In the genomic region with DNA sequence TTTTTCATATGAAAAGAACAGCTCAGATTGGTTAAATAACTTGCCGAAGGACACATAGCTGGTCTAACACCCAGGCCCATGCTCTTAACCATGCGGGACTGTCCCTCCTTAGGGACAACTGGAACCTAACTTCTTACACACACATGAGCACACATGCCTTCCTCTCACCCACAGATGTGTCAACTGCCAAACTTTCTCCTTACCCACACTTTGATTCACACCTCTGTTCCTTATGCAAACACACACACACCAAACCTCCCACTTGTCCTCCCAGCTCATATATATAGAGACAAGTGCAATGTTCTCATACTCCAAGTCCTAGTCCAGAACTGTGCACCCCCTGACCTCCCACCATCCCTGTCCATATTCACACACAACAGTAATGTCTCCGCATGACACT, we compare ENCODE assay signal across 1 cellular context.
TF ChIP-seq lines count a peak whose summit lies in the region.

No MANE protein-coding gene starts in this region.

TF ChIP-seq in H1, 55 proteins besides CTCF, POLR2A, EP300 and RAD21:
- no peak for TF ChIP-seq RXRA (IDR thresholded peaks at IDR 0.05; ENCODE audit: insufficient read depth, low read depth, low read length)
- TF ChIP-seq JUND (IDR thresholded peaks at IDR 0.05; ENCODE audit: low read length), result no peak
- TF ChIP-seq, protein P1, sequence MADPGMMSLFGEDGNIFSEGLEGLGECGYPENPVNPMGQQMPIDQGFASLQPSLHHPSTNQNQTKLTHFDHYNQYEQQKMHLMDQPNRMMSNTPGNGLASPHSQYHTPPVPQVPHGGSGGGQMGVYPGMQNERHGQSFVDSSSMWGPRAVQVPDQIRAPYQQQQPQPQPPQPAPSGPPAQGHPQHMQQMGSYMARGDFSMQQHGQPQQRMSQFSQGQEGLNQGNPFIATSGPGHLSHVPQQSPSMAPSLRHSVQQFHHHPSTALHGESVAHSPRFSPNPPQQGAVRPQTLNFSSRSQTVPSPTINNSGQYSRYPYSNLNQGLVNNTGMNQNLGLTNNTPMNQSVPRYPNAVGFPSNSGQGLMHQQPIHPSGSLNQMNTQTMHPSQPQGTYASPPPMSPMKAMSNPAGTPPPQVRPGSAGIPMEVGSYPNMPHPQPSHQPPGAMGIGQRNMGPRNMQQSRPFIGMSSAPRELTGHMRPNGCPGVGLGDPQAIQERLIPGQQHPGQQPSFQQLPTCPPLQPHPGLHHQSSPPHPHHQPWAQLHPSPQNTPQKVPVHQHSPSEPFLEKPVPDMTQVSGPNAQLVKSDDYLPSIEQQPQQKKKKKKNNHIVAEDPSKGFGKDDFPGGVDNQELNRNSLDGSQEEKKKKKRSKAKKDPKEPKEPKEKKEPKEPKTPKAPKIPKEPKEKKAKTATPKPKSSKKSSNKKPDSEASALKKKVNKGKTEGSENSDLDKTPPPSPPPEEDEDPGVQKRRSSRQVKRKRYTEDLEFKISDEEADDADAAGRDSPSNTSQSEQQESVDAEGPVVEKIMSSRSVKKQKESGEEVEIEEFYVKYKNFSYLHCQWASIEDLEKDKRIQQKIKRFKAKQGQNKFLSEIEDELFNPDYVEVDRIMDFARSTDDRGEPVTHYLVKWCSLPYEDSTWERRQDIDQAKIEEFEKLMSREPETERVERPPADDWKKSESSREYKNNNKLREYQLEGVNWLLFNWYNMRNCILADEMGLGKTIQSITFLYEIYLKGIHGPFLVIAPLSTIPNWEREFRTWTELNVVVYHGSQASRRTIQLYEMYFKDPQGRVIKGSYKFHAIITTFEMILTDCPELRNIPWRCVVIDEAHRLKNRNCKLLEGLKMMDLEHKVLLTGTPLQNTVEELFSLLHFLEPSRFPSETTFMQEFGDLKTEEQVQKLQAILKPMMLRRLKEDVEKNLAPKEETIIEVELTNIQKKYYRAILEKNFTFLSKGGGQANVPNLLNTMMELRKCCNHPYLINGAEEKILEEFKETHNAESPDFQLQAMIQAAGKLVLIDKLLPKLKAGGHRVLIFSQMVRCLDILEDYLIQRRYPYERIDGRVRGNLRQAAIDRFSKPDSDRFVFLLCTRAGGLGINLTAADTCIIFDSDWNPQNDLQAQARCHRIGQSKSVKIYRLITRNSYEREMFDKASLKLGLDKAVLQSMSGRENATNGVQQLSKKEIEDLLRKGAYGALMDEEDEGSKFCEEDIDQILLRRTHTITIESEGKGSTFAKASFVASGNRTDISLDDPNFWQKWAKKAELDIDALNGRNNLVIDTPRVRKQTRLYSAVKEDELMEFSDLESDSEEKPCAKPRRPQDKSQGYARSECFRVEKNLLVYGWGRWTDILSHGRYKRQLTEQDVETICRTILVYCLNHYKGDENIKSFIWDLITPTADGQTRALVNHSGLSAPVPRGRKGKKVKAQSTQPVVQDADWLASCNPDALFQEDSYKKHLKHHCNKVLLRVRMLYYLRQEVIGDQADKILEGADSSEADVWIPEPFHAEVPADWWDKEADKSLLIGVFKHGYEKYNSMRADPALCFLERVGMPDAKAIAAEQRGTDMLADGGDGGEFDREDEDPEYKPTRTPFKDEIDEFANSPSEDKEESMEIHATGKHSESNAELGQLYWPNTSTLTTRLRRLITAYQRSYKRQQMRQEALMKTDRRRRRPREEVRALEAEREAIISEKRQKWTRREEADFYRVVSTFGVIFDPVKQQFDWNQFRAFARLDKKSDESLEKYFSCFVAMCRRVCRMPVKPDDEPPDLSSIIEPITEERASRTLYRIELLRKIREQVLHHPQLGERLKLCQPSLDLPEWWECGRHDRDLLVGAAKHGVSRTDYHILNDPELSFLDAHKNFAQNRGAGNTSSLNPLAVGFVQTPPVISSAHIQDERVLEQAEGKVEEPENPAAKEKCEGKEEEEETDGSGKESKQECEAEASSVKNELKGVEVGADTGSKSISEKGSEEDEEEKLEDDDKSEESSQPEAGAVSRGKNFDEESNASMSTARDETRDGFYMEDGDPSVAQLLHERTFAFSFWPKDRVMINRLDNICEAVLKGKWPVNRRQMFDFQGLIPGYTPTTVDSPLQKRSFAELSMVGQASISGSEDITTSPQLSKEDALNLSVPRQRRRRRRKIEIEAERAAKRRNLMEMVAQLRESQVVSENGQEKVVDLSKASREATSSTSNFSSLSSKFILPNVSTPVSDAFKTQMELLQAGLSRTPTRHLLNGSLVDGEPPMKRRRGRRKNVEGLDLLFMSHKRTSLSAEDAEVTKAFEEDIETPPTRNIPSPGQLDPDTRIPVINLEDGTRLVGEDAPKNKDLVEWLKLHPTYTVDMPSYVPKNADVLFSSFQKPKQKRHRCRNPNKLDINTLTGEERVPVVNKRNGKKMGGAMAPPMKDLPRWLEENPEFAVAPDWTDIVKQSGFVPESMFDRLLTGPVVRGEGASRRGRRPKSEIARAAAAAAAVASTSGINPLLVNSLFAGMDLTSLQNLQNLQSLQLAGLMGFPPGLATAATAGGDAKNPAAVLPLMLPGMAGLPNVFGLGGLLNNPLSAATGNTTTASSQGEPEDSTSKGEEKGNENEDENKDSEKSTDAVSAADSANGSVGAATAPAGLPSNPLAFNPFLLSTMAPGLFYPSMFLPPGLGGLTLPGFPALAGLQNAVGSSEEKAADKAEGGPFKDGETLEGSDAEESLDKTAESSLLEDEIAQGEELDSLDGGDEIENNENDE (IDR thresholded peaks at IDR 0.05; ENCODE audit: insufficient replicate concordance, low read length), result no peak
- TF ChIP-seq, protein P2, sequence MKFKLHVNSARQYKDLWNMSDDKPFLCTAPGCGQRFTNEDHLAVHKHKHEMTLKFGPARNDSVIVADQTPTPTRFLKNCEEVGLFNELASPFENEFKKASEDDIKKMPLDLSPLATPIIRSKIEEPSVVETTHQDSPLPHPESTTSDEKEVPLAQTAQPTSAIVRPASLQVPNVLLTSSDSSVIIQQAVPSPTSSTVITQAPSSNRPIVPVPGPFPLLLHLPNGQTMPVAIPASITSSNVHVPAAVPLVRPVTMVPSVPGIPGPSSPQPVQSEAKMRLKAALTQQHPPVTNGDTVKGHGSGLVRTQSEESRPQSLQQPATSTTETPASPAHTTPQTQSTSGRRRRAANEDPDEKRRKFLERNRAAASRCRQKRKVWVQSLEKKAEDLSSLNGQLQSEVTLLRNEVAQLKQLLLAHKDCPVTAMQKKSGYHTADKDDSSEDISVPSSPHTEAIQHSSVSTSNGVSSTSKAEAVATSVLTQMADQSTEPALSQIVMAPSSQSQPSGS (IDR thresholded peaks at IDR 0.05; ENCODE audit: low read length), result no peak
- TF ChIP-seq CEBPB (IDR thresholded peaks at IDR 0.05; ENCODE audit: low read depth, low read length), result no peak
- no peak for TF ChIP-seq TEAD4 (IDR thresholded peaks at IDR 0.05; ENCODE audit: low read depth, low read length)
- no peak for TF ChIP-seq CREB1 (IDR thresholded peaks at IDR 0.05)
- TF ChIP-seq PHF8 (conservative IDR thresholded peaks at IDR 0.05; ENCODE audit: low read depth, low read length), result no peak
- TF ChIP-seq, protein P3, sequence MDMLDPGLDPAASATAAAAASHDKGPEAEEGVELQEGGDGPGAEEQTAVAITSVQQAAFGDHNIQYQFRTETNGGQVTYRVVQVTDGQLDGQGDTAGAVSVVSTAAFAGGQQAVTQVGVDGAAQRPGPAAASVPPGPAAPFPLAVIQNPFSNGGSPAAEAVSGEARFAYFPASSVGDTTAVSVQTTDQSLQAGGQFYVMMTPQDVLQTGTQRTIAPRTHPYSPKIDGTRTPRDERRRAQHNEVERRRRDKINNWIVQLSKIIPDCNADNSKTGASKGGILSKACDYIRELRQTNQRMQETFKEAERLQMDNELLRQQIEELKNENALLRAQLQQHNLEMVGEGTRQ (IDR thresholded peaks at IDR 0.05; ENCODE audit: low read length), result no peak
- no peak for TF ChIP-seq NRF1 (IDR thresholded peaks at IDR 0.05; ENCODE audit: low read depth, low read length)
- TF ChIP-seq FOSL1 (IDR thresholded peaks at IDR 0.05; ENCODE audit: insufficient read depth, low read depth, low read length), result no peak
- TF ChIP-seq KDM5A (IDR thresholded peaks at IDR 0.05; ENCODE audit: low read length), result no peak
- TF ChIP-seq SP2 (IDR thresholded peaks at IDR 0.05; ENCODE audit: low read length), result no peak
- TF ChIP-seq, protein P4, sequence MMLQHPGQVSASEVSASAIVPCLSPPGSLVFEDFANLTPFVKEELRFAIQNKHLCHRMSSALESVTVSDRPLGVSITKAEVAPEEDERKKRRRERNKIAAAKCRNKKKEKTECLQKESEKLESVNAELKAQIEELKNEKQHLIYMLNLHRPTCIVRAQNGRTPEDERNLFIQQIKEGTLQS (IDR thresholded peaks at IDR 0.05; ENCODE audit: insufficient read depth, low read depth, low read length), result no peak
- TF ChIP-seq ASH2L (IDR thresholded peaks at IDR 0.05; ENCODE audit: low read length), result no peak
- TF ChIP-seq YY1 (IDR thresholded peaks at IDR 0.05; ENCODE audit: low read depth, low read length), result no peak
- no peak for TF ChIP-seq EZH2 (IDR thresholded peaks at IDR 0.05; ENCODE audit: low read depth, low read length, severe bottlenecking)
- TF ChIP-seq RFX5 (IDR thresholded peaks at IDR 0.05; ENCODE audit: borderline replicate concordance, low read depth, low read length), result no peak
- no peak for TF ChIP-seq SAP30 (IDR thresholded peaks at IDR 0.05; ENCODE audit: insufficient read depth, insufficient replicate concordance, low read length)
- TF ChIP-seq RBBP5 (IDR thresholded peaks at IDR 0.05; ENCODE audit: borderline replicate concordance, low read depth, low read length), result no peak
